10 cellular contexts compared by ENCODE assay signal in the genomic region with DNA sequence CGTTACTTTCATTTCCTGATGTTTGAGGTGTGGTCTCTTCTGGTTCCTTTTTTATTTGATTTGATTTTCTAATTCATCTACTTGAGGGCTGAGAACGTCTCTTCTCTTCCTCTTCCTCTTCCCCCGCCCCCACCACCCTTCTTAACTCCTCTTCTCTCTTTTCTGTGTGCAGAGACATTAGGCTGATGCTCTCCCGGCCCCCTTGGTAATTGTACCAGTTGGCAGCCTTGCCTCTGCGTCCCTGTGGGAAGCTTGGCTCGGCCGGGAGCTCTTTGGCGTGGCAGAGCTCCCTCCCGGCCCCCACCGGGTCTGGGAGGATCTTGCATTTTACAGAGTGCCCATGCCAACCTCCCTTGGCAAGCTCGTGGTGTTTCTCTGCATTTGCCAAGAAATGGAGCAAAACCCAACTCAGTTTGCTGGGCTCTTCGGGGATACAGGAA. TPM values are rescaled to one million over a fixed set of nuclear protein-coding genes. Genes with fewer than 3 reads are reported as not detected.
A peak's percentile ranks its signal among the peaks of the same experiment; 100 is the strongest.
DNase-seq lines count a peak whose midpoint lies in the region; ATAC-seq and TF ChIP-seq lines count a peak whose summit lies in the region.
"Had no signal": no experiment of that assay in that cellular context is flagged by ENCODE, and none has a peak within 500 bp of the region (broad histone marks: within the 10 kb centered on the region; RNA-seq: fewer than 3 reads in every experiment).

No MANE protein-coding gene starts in this region.

- H3K27me3 ChIP-seq in adrenal gland (no peaks in the 10 kb centered on the region), suprapubic skin (no peaks in the 10 kb centered on the region)

- H3K4me1 ChIP-seq in adrenal gland (replicated peaks in 1 of 2) (no peaks in the 10 kb centered on the region), suprapubic skin (peaks cover 43% of the 10 kb centered on the region)

- no peak for TF ChIP-seq CTCF in adrenal gland (IDR thresholded peaks at IDR 0.05)
- no peak for TF ChIP-seq CTCF in suprapubic skin (IDR thresholded peaks at IDR 0.05)
- no peak for TF ChIP-seq CTCF in foreskin fibroblast (IDR thresholded peaks at IDR 0.05; ENCODE audit: low read depth, low read length)

- H3K9me3 ChIP-seq in adrenal gland (replicated peaks in 1 of 3) (no peaks in the 10 kb centered on the region), suprapubic skin (no peaks in the 10 kb centered on the region)

- no peak overlapping the region for H3K27ac ChIP-seq in adrenal gland
- H3K27ac ChIP-seq in suprapubic skin: peak overlapping the region; percentile 31

- H3K4me3 ChIP-seq in adrenal gland (no peak overlapping the region), suprapubic skin (no peak overlapping the region), foreskin fibroblast (ENCODE audit: low read depth in 1 of 2, low read length in 2 of 2) (no peak overlapping the region)

- TF ChIP-seq POLR2A in adrenal gland (IDR thresholded peaks at IDR 0.05): no peak
- TF ChIP-seq POLR2A in suprapubic skin (IDR thresholded peaks at IDR 0.05): no peak

- no peak for TF ChIP-seq EP300 in suprapubic skin (IDR thresholded peaks at IDR 0.05)

- 41 to 58% (median 48%) methylated on average over 11 to 12 of the region's 12 CpGs for WGBS in adrenal gland, 4 donors
- WGBS in suprapubic skin: 12% methylated on average over 12 of the region's 12 CpGs

- ATAC-seq in HG02938 (IDR thresholded peaks at IDR 0.05; ENCODE audit: unreplicated experiment): no peak

- no peaks in the 10 kb centered on the region for H3K36me3 ChIP-seq in adrenal gland (replicated peaks in 1 of 2)
- no peaks in the 10 kb centered on the region for H3K36me3 ChIP-seq in suprapubic skin

- intact Hi-C loops in adrenal gland (cut with DNase I): no loop called here

- peak; percentile 11 for DNase-seq in MV-4-11 (lab: John Stamatoyannopoulos, UW)
- peak in 5 of 7 donors; percentile 15 to 49 (median 41) for DNase-seq in adrenal gland
- DNase-seq in inferior parietal cortex (ENCODE audit: extremely low spot score): peak; percentile 41
- DNase-seq in suprapubic skin (ENCODE audit: low spot score in 2 of 2): peak; percentile 66 to 83
- no peak for DNase-seq in CD1c-positive myeloid dendritic cell (ENCODE audit: extremely low spot score)
- no peak for DNase-seq in foreskin fibroblast
- DNase-seq: activated T-cell treated with anti-CD3 and anti-CD28 coated beads for 4 hours, dermis blood vessel endothelial cell had no signal

RNA-seq across cellular contexts. Expression of a gene that starts 19.9 kb away (rescaled TPM):
- not detected for total RNA-seq in adrenal gland
- not detected for polyA plus RNA-seq in adrenal gland
- total RNA-seq in suprapubic skin: not detected
- total RNA-seq: dermis blood vessel endothelial cell, neural crest cell had no signal

Comparison
In these comparisons a context has a peak if more than half of its experiments do, and no peak if none do; other contexts are left out.
1. DNase-seq: peak in MV-4-11 (single experiment), adrenal gland (5 of 7), inferior parietal cortex (single experiment) and suprapubic skin (2 of 2); none in CD1c-positive myeloid dendritic cell (single experiment) and foreskin fibroblast (0 of 2).